13 cellular contexts compared by ENCODE assay signal in genomic region chr10:121683803-121684202, GRCh38.
"Had no signal": no experiment of that assay in that cellular context is flagged by ENCODE, and none has a peak within 500 bp of the region (broad histone marks: within the 10 kb centered on the region; RNA-seq: fewer than 3 reads in every experiment).

No MANE protein-coding gene starts in this region.

- H3K27ac ChIP-seq: left lung, stomach, thoracic aorta had no signal

- H3K9me3 ChIP-seq: left lung, stomach, thoracic aorta had no signal

- ATAC-seq: activated CD8-positive, alpha-beta memory T cell treated with anti-CD3 and anti-CD28 coated beads, Interleukin-2, amount 10 ng/mL, durations not matched to agents 7 days and 5 days; natural killer cell had no signal

- H3K4me3 ChIP-seq: left lung, stomach, thoracic aorta had no signal

- DNase-seq: activated CD4-positive, alpha-beta T cell treated with anti-CD3 and anti-CD28 coated beads, Interleukin-2, amount 50 U/mL, for 48 hours; activated CD4-positive, CD25-positive, alpha-beta regulatory T cell treated with anti-CD3 and anti-CD28 coated beads, Interleukin-2, amount 50 U/mL, for 72 hours; activated CD8-positive, alpha-beta memory T cell treated with anti-CD3 and anti-CD28 coated beads, Interleukin-2, amount 10 ng/mL, durations not matched to agents 7 days and 5 days; activated gamma-delta T cell; activated T-cell treated with anti-CD3 and anti-CD28 coated beads, Interleukin-2, amount 50 U/mL, for 24 hours; amygdala; cerebellar nuclear complex; dermis blood vessel endothelial cell; left lung; natural killer cell; stimulated activated CD4-positive, alpha-beta T cell treated with anti-CD3 and anti-CD28 coated beads, Interleukin-4, amount 100 ng/mL, for 1 hour; stomach had no signal

- H3K4me1 ChIP-seq: left lung had no signal

- H3K36me3 ChIP-seq: left lung, stomach, thoracic aorta had no signal
